22 cellular contexts compared by ENCODE assay signal in genomic region chr2:83594261-83594660, GRCh38.
"Had no signal": no experiment of that assay in that cellular context is flagged by ENCODE, and none has a peak within 500 bp of the region (broad histone marks: within the 10 kb centered on the region; RNA-seq: fewer than 3 reads in every experiment).

No MANE protein-coding gene starts in this region.

- H3K4me3 ChIP-seq: cardiac muscle cell, SK-N-MC had no signal

- H3K27me3 ChIP-seq: brain microvascular endothelial cell, cardiac muscle cell had no signal

- H3K27ac ChIP-seq: brain microvascular endothelial cell, cardiac muscle cell, SK-N-MC, VCaP had no signal

- H3K36me3 ChIP-seq: brain microvascular endothelial cell, cardiac muscle cell had no signal

- ATAC-seq: activated T-cell treated with anti-CD3 and anti-CD28 coated beads, Interleukin-2, amount 50 U/mL, for 4 hours; Right ventricle myocardium inferior had no signal

- DNase-seq: activated CD4-positive, alpha-beta memory T cell treated with anti-CD3 and anti-CD28 coated beads for 36 hours; activated CD4-positive, alpha-beta T cell treated with anti-CD3 and anti-CD28 coated beads, Interleukin-2, amount 10 ng/mL, durations not matched to agents 7 days and 5 days; activated CD4-positive, CD25-positive, alpha-beta regulatory T cell; activated CD8-positive, alpha-beta memory T cell treated with anti-CD3 and anti-CD28 coated beads for 24 hours; activated effector memory CD4-positive, alpha-beta T cell treated with anti-CD3 and anti-CD28 coated beads, Interleukin-2, amount 50 U/mL, for 16 hours; activated naive CD4-positive, alpha-beta T cell treated with anti-CD3 and anti-CD28 coated beads for 36 hours; activated T-cell treated with anti-CD3 and anti-CD28 coated beads, Interleukin-2, amount 50 U/mL, for 4 hours; brain microvascular endothelial cell; MM.1S; NCI-H1105 treated with DMSO at 0.1 percent for 48 hours; NCI-H146; NCI-H187 treated with DMSO at 0.1 percent for 48 hours; NCI-H2081 treated with DMSO at 0.1 percent for 48 hours; NCI-H510A; NCI-H526 treated with DMSO at 0.1 percent for 48 hours; NCI-H82; RPMI8226; T-helper 1 cell had no signal
